ENCODE assay signal across 16 cellular contexts in the genomic region with DNA sequence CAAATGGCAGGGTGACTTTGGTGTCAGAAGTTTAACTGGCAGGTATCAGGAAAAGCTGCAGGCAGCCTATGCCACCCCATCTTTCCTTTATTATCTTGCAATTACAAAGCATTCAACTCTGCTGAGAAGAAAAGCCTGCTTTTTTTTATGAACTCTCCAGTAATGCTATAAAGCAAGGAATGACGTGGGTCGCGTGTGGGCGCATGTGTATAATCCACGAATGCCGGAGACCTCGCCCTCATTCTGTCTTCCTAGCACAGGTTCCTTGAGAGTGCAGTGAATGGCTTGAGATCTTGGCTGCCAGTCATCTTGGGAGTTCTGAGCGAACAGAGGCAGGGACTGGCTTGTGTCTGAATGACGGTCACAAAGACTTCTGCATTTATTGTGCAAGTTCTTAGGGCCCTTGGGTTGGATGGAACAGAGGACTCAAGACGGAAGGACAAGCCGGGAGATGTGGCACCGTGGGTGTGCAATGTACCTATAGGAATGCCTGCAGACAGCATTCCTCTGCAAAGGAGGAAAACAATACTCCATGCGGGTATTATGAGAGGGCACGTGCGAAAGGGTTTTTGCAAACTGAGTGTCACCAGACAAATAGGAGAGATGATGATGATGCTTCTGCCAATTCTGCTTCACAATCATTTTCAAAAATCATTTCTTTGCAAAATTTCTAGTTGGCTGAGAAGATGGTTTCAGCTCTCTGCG.
"Had no signal": no experiment of that assay in that cellular context is flagged by ENCODE, and none has a peak within 500 bp of the region (broad histone marks: within the 10 kb centered on the region; RNA-seq: fewer than 3 reads in every experiment).

No MANE protein-coding gene starts in this region.

- H3K9me3 ChIP-seq: colonic mucosa, esophagus squamous epithelium, gastrocnemius medialis had no signal

- H3K4me1 ChIP-seq: colonic mucosa, gastrocnemius medialis had no signal

- H3K27me3 ChIP-seq: colonic mucosa, gastrocnemius medialis had no signal

- H3K36me3 ChIP-seq: colonic mucosa, esophagus squamous epithelium, gastrocnemius medialis had no signal

- DNase-seq: activated CD4-positive, alpha-beta T cell treated with anti-CD3 and anti-CD28 coated beads, Interleukin-2, amount 50 U/mL, for 4 hours; activated CD4-positive, CD25-positive, alpha-beta regulatory T cell; activated naive CD4-positive, alpha-beta T cell; activated T-cell treated with anti-CD3 and anti-CD28 coated beads for 4 hours; effector CD8-positive, alpha-beta T cell; esophagus squamous epithelium; gastrocnemius medialis; kidney; naive thymus-derived CD8-positive, alpha-beta T cell; stimulated activated CD4-positive, alpha-beta T cell treated with anti-CD3 and anti-CD28 coated beads, Interleukin-1b, Interleukin-23, amount 100 ng/mL, for 48 hours; stimulated activated CD4-positive, alpha-beta T cell treated with anti-CD3 and anti-CD28 coated beads, Interleukin-4, amount 100 ng/mL, for 4 hours had no signal

- H3K4me3 ChIP-seq: colonic mucosa, esophagus squamous epithelium, gastrocnemius medialis had no signal

- ATAC-seq: activated CD4-positive, alpha-beta T cell treated with anti-CD3 and anti-CD28 coated beads for 36 hours; activated naive CD4-positive, alpha-beta T cell treated with anti-CD3 and anti-CD28 coated beads, Interleukin-2, amount 50 U/mL, for 72 hours; gastrocnemius medialis; naive thymus-derived CD8-positive, alpha-beta T cell; stimulated activated memory B cell treated with anti-CD40 and anti-IgM and Interleukin-4, amounts not matched to agents 10 μg/mL and 1 μg/mL and 100 μg/mL, for 72 hours had no signal

- H3K27ac ChIP-seq: colonic mucosa, epithelial cell of prostate, esophagus squamous epithelium, gastrocnemius medialis had no signal
